ENCODE assay signal across 17 cellular contexts in the genomic region with DNA sequence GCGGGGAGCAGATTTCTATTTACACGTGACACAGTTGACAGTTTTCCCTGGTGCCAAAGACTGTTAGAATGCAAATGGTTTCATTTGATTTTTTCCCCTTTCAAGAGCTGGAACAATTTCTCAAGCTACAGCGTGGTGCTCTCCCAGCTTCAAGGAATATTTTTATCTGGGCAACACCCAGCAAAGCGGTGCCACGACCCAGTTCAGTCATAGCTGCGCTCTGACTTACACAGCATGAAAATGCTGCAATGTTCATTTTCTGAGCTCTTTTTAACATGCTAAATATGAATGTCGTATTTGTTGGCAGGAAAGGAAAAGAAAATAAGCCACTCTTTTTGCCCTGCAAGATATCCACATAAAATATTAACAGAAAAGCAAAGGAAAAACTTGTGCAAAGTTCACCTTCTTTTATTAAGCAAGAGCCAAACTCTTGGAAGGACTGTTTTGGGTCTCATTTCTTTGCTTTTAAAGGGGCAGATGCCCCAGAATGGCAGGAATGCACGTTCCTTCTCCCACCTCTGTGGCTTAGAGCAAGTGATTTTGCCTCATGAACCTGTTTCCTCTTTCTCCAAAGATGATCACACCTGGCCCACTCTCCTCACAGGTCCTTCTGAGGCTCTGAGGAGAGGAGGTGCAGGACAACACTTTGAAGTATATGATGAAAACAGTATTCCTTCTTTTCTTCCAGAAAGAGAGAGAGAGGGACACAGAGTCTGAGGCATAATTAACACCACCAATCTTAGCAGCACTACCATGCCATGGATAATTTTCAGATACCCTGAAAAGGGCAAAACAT. TPM values are rescaled to one million over a fixed set of nuclear protein-coding genes. Genes with fewer than 3 reads are reported as not detected.
DNase-seq lines count a peak whose midpoint lies in the region; ATAC-seq and TF ChIP-seq lines count a peak whose summit lies in the region.
"Had no signal": no experiment of that assay in that cellular context is flagged by ENCODE, and none has a peak within 500 bp of the region (broad histone marks: within the 10 kb centered on the region; RNA-seq: fewer than 3 reads in every experiment).

No MANE protein-coding gene starts in this region.

- ATAC-seq in body of pancreas (no peak), gastroesophageal sphincter (no peak), GM18909 (IDR thresholded peaks at IDR 0.05; ENCODE audit: poor library complexity, unreplicated experiment) (no peak)
- ATAC-seq: activated CD8-positive, alpha-beta T cell treated with anti-CD3 and anti-CD28 coated beads, Interleukin-2, amount 10 ng/mL, durations not matched to agents 7 days and 5 days had no signal

- no peak overlapping the region for H3K4me3 ChIP-seq in body of pancreas
- no peak overlapping the region for H3K4me3 ChIP-seq in gastroesophageal sphincter
- H3K4me3 ChIP-seq in transverse colon: no peak overlapping the region
- no peak overlapping the region for H3K4me3 ChIP-seq in prostate gland

- no peaks in the 10 kb centered on the region for H3K9me3 ChIP-seq in body of pancreas
- no peaks in the 10 kb centered on the region for H3K9me3 ChIP-seq in gastroesophageal sphincter
- H3K9me3 ChIP-seq in transverse colon: no peaks in the 10 kb centered on the region
- H3K9me3 ChIP-seq in prostate gland: no peaks in the 10 kb centered on the region

- no peaks in the 10 kb centered on the region for H3K27me3 Mint-ChIP-seq in nephron (ENCODE audit: low read depth)
- H3K27me3 Mint-ChIP-seq: stimulated activated naive CD8-positive, alpha-beta T cell treated with anti-CD3 and anti-CD28 coated beads, Interleukin-15, Interleukin-2, amounts not matched to agents 100 ng/mL and 50 ng/mL, for 24 hours had no signal

- no peaks in the 10 kb centered on the region for H3K9me3 Mint-ChIP-seq in nephron
- H3K9me3 Mint-ChIP-seq: activated T-helper 1 cell treated with anti-CD3 and anti-CD28 coated beads, Interleukin-12 subunit alpha, Interleukin-12 subunit beta, Interleukin-2, Interleukin-4 antibody, amounts not matched to agents 30 ng/mL and 10 ng/mL and 1 ng/mL, durations not matched to agents 14 hours and 24 hours and 36 hours; CD14-positive monocyte; stimulated activated naive CD8-positive, alpha-beta T cell treated with anti-CD3 and anti-CD28 coated beads, Interleukin-15, Interleukin-2, amounts not matched to agents 100 ng/mL and 50 ng/mL, for 24 hours had no signal

- peaks cover 0 to 4% of the 10 kb centered on the region in 2 donors for H3K36me3 ChIP-seq in body of pancreas (replicated peaks in 1 of 2; ENCODE audit: insufficient read depth in 1 of 2, low read depth in 2 of 2)
- peaks cover 0 to 24% of the 10 kb centered on the region in 2 donors for H3K36me3 ChIP-seq in gastroesophageal sphincter
- no peaks in the 10 kb centered on the region for H3K36me3 ChIP-seq in transverse colon
- no peaks in the 10 kb centered on the region for H3K36me3 ChIP-seq in prostate gland

- peaks cover 33% of the 10 kb centered on the region for H3K36me3 Mint-ChIP-seq in nephron (ENCODE audit: low read depth)

- TF ChIP-seq CTCF in body of pancreas (IDR thresholded peaks at IDR 0.05): no peak
- no peak for TF ChIP-seq CTCF in gastroesophageal sphincter (IDR thresholded peaks at IDR 0.05)
- TF ChIP-seq CTCF in nephron (IDR thresholded peaks at IDR 0.05; ENCODE audit: unreplicated experiment in 3 of 3): no peak
- no peak for TF ChIP-seq CTCF in transverse colon (IDR thresholded peaks at IDR 0.05)
- TF ChIP-seq CTCF in prostate gland (IDR thresholded peaks at IDR 0.05): no peak

- TF ChIP-seq EP300 in gastroesophageal sphincter (IDR thresholded peaks at IDR 0.05) (no peak), transverse colon (IDR thresholded peaks at IDR 0.05; ENCODE audit: low read depth) (no peak)

- intact Hi-C loops in body of pancreas (cut with DNase I) (no loop called here), transverse colon (cut with DNase I; ENCODE audit: low total_unique reads) (loop anchor here (10.0 kb wide), 1 partner anchor 231 kb away; no protein-coding TSS in a partner anchor), prostate gland (cut with DNase I) (no loop called here)

- TF ChIP-seq POLR2A in body of pancreas (IDR thresholded peaks at IDR 0.05) (no peak), gastroesophageal sphincter (IDR thresholded peaks at IDR 0.05) (no peak), transverse colon (IDR thresholded peaks at IDR 0.05) (no peak), prostate gland (IDR thresholded peaks at IDR 0.05) (no peak)

- WGBS in body of pancreas, 2 donors: 39 to 48% methylated on average over 8 of the region's 8 CpGs
- 24 to 43% methylated on average over 6 to 8 of the region's 8 CpGs for WGBS in gastroesophageal sphincter (ENCODE audit: low coverage in 1 of 2), 2 donors
- 73 to 81% methylated on average over 7 to 8 of the region's 8 CpGs for WGBS in transverse colon (ENCODE audit: low coverage in 1 of 2), 2 donors
- WGBS in prostate gland: 76% methylated on average over 8 of the region's 8 CpGs

- H3K27me3 ChIP-seq in body of pancreas (no peaks in the 10 kb centered on the region), gastroesophageal sphincter (no peaks in the 10 kb centered on the region), transverse colon (no peaks in the 10 kb centered on the region), prostate gland (replicated peaks; ENCODE audit: insufficient read depth) (no peaks in the 10 kb centered on the region)

- H3K4me1 ChIP-seq in body of pancreas (peaks cover 42% of the 10 kb centered on the region), gastroesophageal sphincter (peaks cover 2 to 75% (median 24%) of the 10 kb centered on the region in 3 donors), transverse colon (peaks cover 8 to 34% (median 30%) of the 10 kb centered on the region in 4 donors), prostate gland (replicated peaks) (peaks cover 16% of the 10 kb centered on the region)
- H3K4me1 ChIP-seq: parathyroid adenoma had no signal

- in situ Hi-C loops in transverse colon (cut with MboI; ENCODE audit: low pct_ligation_motif_present in 1 of 4, low pct_unique_long_range_greater_than_20kb in 1 of 4, low sequenced_read_pairs in 3 of 4): loop anchor here in 2 of 4 donors (25.0 kb wide), 1 partner anchor 424 kb away; no protein-coding TSS in a partner anchor

- peak overlapping the region; percentile 12 to 80 (median 68) for H3K27ac Mint-ChIP-seq in nephron
- H3K27ac Mint-ChIP-seq: activated CD8-positive, alpha-beta T cell treated with anti-CD3 and anti-CD28 coated beads, Interleukin-2, amount 10 ng/mL, durations not matched to agents 7 days and 5 days; activated T-helper 1 cell treated with anti-CD3 and anti-CD28 coated beads, Interleukin-12 subunit alpha, Interleukin-12 subunit beta, Interleukin-2, Interleukin-4 antibody, amounts not matched to agents 30 ng/mL and 10 ng/mL and 1 ng/mL, durations not matched to agents 14 hours and 24 hours and 36 hours; stimulated activated naive CD8-positive, alpha-beta T cell treated with anti-CD3 and anti-CD28 coated beads, Interleukin-15, Interleukin-2, amounts not matched to agents 100 ng/mL and 50 ng/mL, for 24 hours had no signal

- peak overlapping the region in 3 of 4 donors; percentile 58 to 68 (median 63) for H3K27ac ChIP-seq in body of pancreas
- H3K27ac ChIP-seq in gastroesophageal sphincter: peak overlapping the region; percentile 19 to 79 (median 56)
- peak overlapping the region in 3 of 4 donors; percentile 16 to 36 (median 22) for H3K27ac ChIP-seq in transverse colon
- peak overlapping the region in 1 of 2 donors; percentile 11 for H3K27ac ChIP-seq in prostate gland
- H3K27ac ChIP-seq: HL-60, parathyroid adenoma had no signal

- H3K4me3 Mint-ChIP-seq in nephron: no peak overlapping the region
- H3K4me3 Mint-ChIP-seq: activated CD8-positive, alpha-beta T cell treated with anti-CD3 and anti-CD28 coated beads, Interleukin-2, amount 10 ng/mL, durations not matched to agents 7 days and 5 days; activated T-helper 1 cell treated with anti-CD3 and anti-CD28 coated beads, Interleukin-12 subunit alpha, Interleukin-12 subunit beta, Interleukin-2, Interleukin-4 antibody, amounts not matched to agents 30 ng/mL and 10 ng/mL and 1 ng/mL, durations not matched to agents 14 hours and 24 hours and 36 hours; CD14-positive monocyte; stimulated activated naive CD8-positive, alpha-beta T cell treated with anti-CD3 and anti-CD28 coated beads, Interleukin-15, Interleukin-2, amounts not matched to agents 100 ng/mL and 50 ng/mL, for 24 hours had no signal

- peaks cover 85% of the 10 kb centered on the region for H3K4me1 Mint-ChIP-seq in nephron

- DNase-seq in body of pancreas: no peak
- no peak for DNase-seq in transverse colon
- no peak for DNase-seq in activated effector memory CD4-positive, alpha-beta T cell treated with Interleukin-2 at 50 U/mL for 16 hours
- no peak for DNase-seq in prostate gland (ENCODE audit: low spot score)
- DNase-seq: activated CD8-positive, alpha-beta T cell treated with anti-CD3 and anti-CD28 coated beads, Interleukin-2, amount 10 ng/mL, durations not matched to agents 7 days and 5 days; amniotic stem cell; KG1; NCI-H1105; RPMI8226 had no signal

RNA-seq across cellular contexts. Expression of a gene that starts 47.0 kb away (rescaled TPM):
- total RNA-seq in body of pancreas (10 to 100 TPM; 12.2 to 14.0 TPM), gastroesophageal sphincter (10 to 100 TPM in 3 of 4 donors, 1 to 10 TPM in 1; 9.8 to 14.8 (median 12.5) TPM), transverse colon (10 to 100 TPM in 2 of 4 donors, 1 to 10 TPM in 2; 4.5 to 19.5 (median 9.4) TPM), prostate gland (10 to 100 TPM; 14.8 to 26.2 TPM)

RNA-seq across cellular contexts. Expression of a gene that starts 47.3 kb away (rescaled TPM):
- total RNA-seq in body of pancreas (10 to 100 TPM in 1 of 2 donors, 1 to 10 TPM in 1; 8.8 to 12.5 TPM), gastroesophageal sphincter (10 to 100 TPM; 17.1 to 26.8 (median 23.7) TPM), transverse colon (10 to 100 TPM; 16.5 to 35.9 (median 21.0) TPM), prostate gland (10 to 100 TPM; 21.9 to 27.5 TPM)
